In the genomic region with DNA sequence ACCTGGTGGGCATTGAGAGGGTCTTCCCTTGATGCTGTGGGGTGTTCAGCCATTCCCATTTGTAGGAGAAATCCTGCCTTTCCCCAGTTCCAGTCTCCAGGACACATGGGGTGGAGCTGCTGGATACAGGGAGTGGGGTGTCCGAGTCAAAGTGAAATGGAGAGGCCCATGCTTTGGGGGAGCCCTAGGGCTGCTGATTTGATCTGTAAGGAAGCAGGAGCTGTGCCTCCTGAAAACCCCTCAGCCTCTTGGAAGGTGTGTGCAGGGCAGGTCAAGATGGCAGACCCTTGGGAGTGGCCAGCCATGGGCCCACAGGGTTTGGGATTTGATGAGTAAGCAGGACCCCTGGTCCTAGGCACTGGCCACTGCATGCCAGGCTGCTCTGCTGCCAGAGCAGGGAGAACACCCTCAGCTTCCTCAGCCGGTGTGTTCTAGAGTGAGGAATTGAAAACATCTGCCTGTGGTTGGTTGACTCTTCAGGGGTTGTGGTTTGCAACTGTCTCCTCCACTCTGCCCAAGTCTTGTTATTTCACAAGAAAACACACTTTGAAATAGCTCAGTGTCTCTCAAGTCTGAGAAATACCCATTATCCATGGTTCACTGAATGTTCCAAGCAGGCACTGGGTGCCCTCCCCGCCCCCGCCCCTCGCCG, we compare ENCODE assay signal across 10 cellular contexts.
DNase-seq lines count a peak whose midpoint lies in the region; ATAC-seq and TF ChIP-seq lines count a peak whose summit lies in the region.
"Had no signal": no experiment of that assay in that cellular context is flagged by ENCODE, and none has a peak within 500 bp of the region (broad histone marks: within the 10 kb centered on the region; RNA-seq: fewer than 3 reads in every experiment).

No MANE protein-coding gene starts in this region.

- H3K4me3 Mint-ChIP-seq in T-cell = no peak overlapping the region
- H3K4me3 Mint-ChIP-seq in naive thymus-derived CD8-positive, alpha-beta T cell = no peak overlapping the region
- H3K4me3 Mint-ChIP-seq in activated T-cell treated with anti-CD3 and anti-CD28 coated beads, Interleukin-2, amount 50 U/mL, for 24 hours = no peak overlapping the region
- H3K4me3 Mint-ChIP-seq: activated naive CD8-positive, alpha-beta T cell had no signal

- ATAC-seq in HG02938 (IDR thresholded peaks at IDR 0.05; ENCODE audit: unreplicated experiment) (peak; percentile 61), T-cell (replicated peaks in 1 of 4) (peak in 3 of 4 experiments; percentile 26 to 38 (median 26)), GM18867 (IDR thresholded peaks at IDR 0.05; ENCODE audit: unreplicated experiment) (no peak)
- ATAC-seq in naive thymus-derived CD8-positive, alpha-beta T cell = peak; percentile 46 to 56

- POLR2A ChIA-PET in T-cell (lab: Charles Lee) = interaction anchor here in 1 of 2 donors (0.6 kb wide), 1 partner anchor 1703 kb away, joined by 4 read pairs; the partner anchor contains the start of gene TCP1
- POLR2A ChIA-PET in naive thymus-derived CD8-positive, alpha-beta T cell (lab: Charles Lee) = interaction anchor here (0.7 kb wide), 1 partner anchor 704 kb away, joined by 5 read pairs; no protein-coding TSS in a partner anchor

- no peaks in the 10 kb centered on the region for H3K4me1 Mint-ChIP-seq in T-cell
- peaks cover 0 to 4% (median 2%) of the 10 kb centered on the region in 4 donors for H3K4me1 Mint-ChIP-seq in naive thymus-derived CD8-positive, alpha-beta T cell
- peaks cover 2% of the 10 kb centered on the region for H3K4me1 Mint-ChIP-seq in activated T-cell treated with anti-CD3 and anti-CD28 coated beads, Interleukin-2, amount 50 U/mL, for 24 hours (ENCODE audit: low read depth)

- DNase-seq in GM12865 (ENCODE audit: low read depth) = peak; percentile 18
- DNase-seq in T-cell = no peak
- DNase-seq in naive thymus-derived CD8-positive, alpha-beta T cell = no peak
- no peak for DNase-seq in activated T-cell treated with anti-CD3 and anti-CD28 coated beads, Interleukin-2, amount 50 U/mL, for 24 hours
- DNase-seq in NK-92 treated with Interleukin-12 subunit alpha and Interleukin-12 subunit beta, amount 100 ng/mL, for 24 hours (lab: John Stamatoyannopoulos, UW) = no peak
- no peak for DNase-seq in nucleus accumbens (lab: John Stamatoyannopoulos, UW)
- DNase-seq: NCI-H69 had no signal

- no peaks in the 10 kb centered on the region for H3K27me3 Mint-ChIP-seq in T-cell
- no peaks in the 10 kb centered on the region for H3K27me3 Mint-ChIP-seq in naive thymus-derived CD8-positive, alpha-beta T cell
- no peaks in the 10 kb centered on the region for H3K27me3 Mint-ChIP-seq in activated T-cell treated with anti-CD3 and anti-CD28 coated beads, Interleukin-2, amount 50 U/mL, for 24 hours
- H3K27me3 Mint-ChIP-seq: activated naive CD8-positive, alpha-beta T cell had no signal

- no peak overlapping the region for H3K27ac Mint-ChIP-seq in T-cell
- peak overlapping the region in 3 of 10 donors; percentile 19 to 63 (median 35) for H3K27ac Mint-ChIP-seq in naive thymus-derived CD8-positive, alpha-beta T cell
- no peak overlapping the region for H3K27ac Mint-ChIP-seq in activated T-cell treated with anti-CD3 and anti-CD28 coated beads, Interleukin-2, amount 50 U/mL, for 24 hours
- H3K27ac Mint-ChIP-seq: activated naive CD8-positive, alpha-beta T cell had no signal

- peaks cover 58% of the 10 kb centered on the region for H3K36me3 Mint-ChIP-seq in T-cell
- H3K36me3 Mint-ChIP-seq in naive thymus-derived CD8-positive, alpha-beta T cell = peaks cover 0 to 93% (median 28%) of the 10 kb centered on the region in 3 donors
- peaks cover 91% of the 10 kb centered on the region for H3K36me3 Mint-ChIP-seq in activated T-cell treated with anti-CD3 and anti-CD28 coated beads, Interleukin-2, amount 50 U/mL, for 24 hours (ENCODE audit: low read depth)

- TF ChIP-seq CTCF in GM12865 (IDR thresholded peaks at IDR 0.05; ENCODE audit: insufficient read depth, low read depth, low read length, missing control alignments) = no peak

- no peak overlapping the region for H3K4me3 ChIP-seq in GM12865 (ENCODE audit: low read depth, low read length)

- CTCF ChIA-PET in T-cell (lab: Charles Lee) = interaction anchor here in 1 of 2 donors (1.7 kb wide), 1 partner anchor 14 kb away, joined by 4 read pairs; no protein-coding TSS in a partner anchor

- H3K9me3 Mint-ChIP-seq in T-cell = no peaks in the 10 kb centered on the region
- H3K9me3 Mint-ChIP-seq in naive thymus-derived CD8-positive, alpha-beta T cell = no peaks in the 10 kb centered on the region
- no peaks in the 10 kb centered on the region for H3K9me3 Mint-ChIP-seq in activated T-cell treated with anti-CD3 and anti-CD28 coated beads, Interleukin-2, amount 50 U/mL, for 24 hours
